In genomic region chr6:136788069-136788902, GRCh38 we compare ENCODE assay signal across 1 cellular context.
TF ChIP-seq lines count a peak whose summit lies in the region.

No MANE protein-coding gene starts in this region.

TF ChIP-seq in K562, 482 proteins besides CTCF, POLR2A, EP300 and RAD21 (continued from another document and continues in another):
- TF ChIP-seq CUX1 (CRISPR knock-in tag; IDR thresholded peaks at IDR 0.05) = no peak
- no peak for TF ChIP-seq ZNF830 (CRISPR knock-in tag; IDR thresholded peaks at IDR 0.05)
- TF ChIP-seq NR2C2 (CRISPR knock-in tag; IDR thresholded peaks at IDR 0.05) = no peak
- peak; percentile 92 for TF ChIP-seq NR2C2 (tag; IDR thresholded peaks at IDR 0.05)
- TF ChIP-seq RFX7 (CRISPR knock-in tag; IDR thresholded peaks at IDR 0.05) = no peak
- no peak for TF ChIP-seq ATF1 (CRISPR knock-in tag; IDR thresholded peaks at IDR 0.05)
- TF ChIP-seq ATF1 (tag; IDR thresholded peaks at IDR 0.05) = no peak
- TF ChIP-seq BMI1 (IDR thresholded peaks at IDR 0.05; ENCODE audit: low read length) = no peak
- 0 out of 2 replicates have a peak, but pooled peaks have one; percentile 31 for TF ChIP-seq SMARCA4 (IDR thresholded peaks at IDR 0.05)
- no peak for TF ChIP-seq TBL1XR1 (IDR thresholded peaks at IDR 0.05; ENCODE audit: low read length in 2 of 2)
- no peak for TF ChIP-seq HMBOX1 (IDR thresholded peaks at IDR 0.05)
- no peak for TF ChIP-seq ZNF408 (CRISPR knock-in tag; IDR thresholded peaks at IDR 0.05; ENCODE audit: low read depth)
- TF ChIP-seq ZBTB26 (CRISPR knock-in tag; IDR thresholded peaks at IDR 0.05) = peak; percentile 63; the same call in 1 of the 2 replicates
- TF ChIP-seq SMAD4 (CRISPR knock-in tag; conservative IDR thresholded peaks at IDR 0.05) = no peak
- no peak for TF ChIP-seq ZNF280A (IDR thresholded peaks at IDR 0.05; ENCODE audit: low read depth, partially characterized antibody)
- TF ChIP-seq ILK (tag; IDR thresholded peaks at IDR 0.05; ENCODE audit: borderline replicate concordance, low read depth) = no peak
- no peak for TF ChIP-seq RB1 (IDR thresholded peaks at IDR 0.05; ENCODE audit: low read depth)
- no peak for TF ChIP-seq GTF2B (IDR thresholded peaks at IDR 0.05; ENCODE audit: extremely low read depth, insufficient read length)
- no peak for TF ChIP-seq ZNF197 (CRISPR knock-in tag; IDR thresholded peaks at IDR 0.05; ENCODE audit: low read depth)
- TF ChIP-seq ZNF785 (CRISPR knock-in tag; IDR thresholded peaks at IDR 0.05) = no peak
- TF ChIP-seq CHAMP1 (IDR thresholded peaks at IDR 0.05) = no peak
- no peak for TF ChIP-seq ZNF584 (CRISPR knock-in tag; IDR thresholded peaks at IDR 0.05; ENCODE audit: low read depth)
- TF ChIP-seq ZNF696 (CRISPR knock-in tag; conservative IDR thresholded peaks at IDR 0.05) = no peak
- TF ChIP-seq MBD1 (CRISPR knock-in tag; IDR thresholded peaks at IDR 0.05) = 0 out of 2 replicates have a peak, but pooled peaks have one; percentile 59
- TF ChIP-seq JUN (IDR thresholded peaks at IDR 0.05; ENCODE audit: borderline replicate concordance, low read depth, low read length) = no peak
- no peak for TF ChIP-seq JUN (CRISPR knock-in tag; IDR thresholded peaks at IDR 0.05; ENCODE audit: borderline replicate concordance)
- TF ChIP-seq ZNF431 (CRISPR knock-in tag; IDR thresholded peaks at IDR 0.05) = no peak
- TF ChIP-seq ZBTB2 (IDR thresholded peaks at IDR 0.05) = no peak
- no peak for TF ChIP-seq TFE3 (CRISPR knock-in tag; IDR thresholded peaks at IDR 0.05)
- TF ChIP-seq KAT7 (CRISPR knock-in tag; IDR thresholded peaks at IDR 0.05; ENCODE audit: borderline replicate concordance) = no peak
- TF ChIP-seq PRDM10 (IDR thresholded peaks at IDR 0.05; ENCODE audit: partially characterized antibody) = no peak
- peak; percentile 70 for TF ChIP-seq FOXM1 (IDR thresholded peaks at IDR 0.05; ENCODE audit: low read depth)
- TF ChIP-seq FOXM1 (CRISPR knock-in tag; IDR thresholded peaks at IDR 0.05; ENCODE audit: low read depth) = no peak
- TF ChIP-seq NR2C1 (IDR thresholded peaks at IDR 0.05) = no peak
- peak; percentile 82; the same call in 1 of the 2 replicates for TF ChIP-seq NR2C1 (tag; IDR thresholded peaks at IDR 0.05)
- no peak for TF ChIP-seq ZNF184 (CRISPR knock-in tag; IDR thresholded peaks at IDR 0.05)
- no peak for TF ChIP-seq ZNF707 (CRISPR knock-in tag; conservative IDR thresholded peaks at IDR 0.05)
